9 cellular contexts compared by ENCODE assay signal in the genomic region with DNA sequence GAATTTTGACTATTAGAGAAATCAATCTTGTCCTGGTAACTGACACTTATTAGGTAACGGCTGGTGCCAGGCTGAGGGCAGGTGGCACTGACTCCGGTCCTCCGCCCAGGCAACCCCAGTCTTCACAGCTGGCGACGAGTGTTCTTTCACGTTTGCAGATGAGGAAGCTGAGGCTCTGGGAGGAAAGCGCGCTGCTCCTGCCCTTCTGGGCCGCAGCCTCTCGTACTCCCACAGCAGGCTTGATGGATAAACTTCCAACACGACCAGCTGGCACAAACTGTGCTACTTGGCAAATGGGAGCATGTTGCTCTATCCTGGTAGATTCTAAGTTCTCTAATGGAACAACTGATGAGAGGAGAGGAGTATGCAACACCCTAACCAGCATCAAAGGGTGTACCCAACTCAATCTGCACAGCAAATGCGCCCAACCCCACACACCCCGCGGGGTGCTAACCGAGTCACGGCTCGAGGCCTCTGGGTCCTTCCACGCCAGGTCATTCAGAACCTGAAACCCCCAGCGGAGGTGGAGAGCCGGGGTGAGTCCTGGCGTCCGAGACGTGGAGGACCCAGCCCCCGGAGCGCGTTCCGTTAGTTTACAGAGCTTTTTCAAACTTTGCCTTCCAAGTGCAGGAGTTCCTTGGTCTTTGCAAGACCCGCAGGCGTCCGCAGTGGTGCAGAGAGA. TPM values are rescaled to one million over a fixed set of nuclear protein-coding genes. Genes with fewer than 3 reads are reported as not detected.
A peak's percentile ranks its signal among the peaks of the same experiment; 100 is the strongest.
DNase-seq lines count a peak whose midpoint lies in the region; ATAC-seq and TF ChIP-seq lines count a peak whose summit lies in the region.
"Had no signal": no experiment of that assay in that cellular context is flagged by ENCODE, and none has a peak within 500 bp of the region (broad histone marks: within the 10 kb centered on the region; RNA-seq: fewer than 3 reads in every experiment).

No MANE protein-coding gene starts in this region.

- peak overlapping the region; percentile 64 for H3K4me3 Mint-ChIP-seq in activated naive CD8-positive, alpha-beta T cell
- no peak overlapping the region for H3K4me3 Mint-ChIP-seq in activated naive CD8-positive, alpha-beta T cell treated with anti-CD3 and anti-CD28 coated beads, Interleukin-2, amount 50 U/mL, for 24 hours
- H3K4me3 Mint-ChIP-seq in naive thymus-derived CD8-positive, alpha-beta T cell, result peak overlapping the region; percentile 53 to 82 (median 69)

- TF ChIP-seq POLR2A in uterus (IDR thresholded peaks at IDR 0.05), result no peak
- TF ChIP-seq POLR2A in GM18505 (IDR thresholded peaks at IDR 0.05; ENCODE audit: borderline replicate concordance, extremely low read depth, insufficient read depth, insufficient read length), result no peak

- H3K36me3 ChIP-seq in ectodermal cell (ENCODE audit: control insufficient read depth, insufficient read depth, low read length), result no peaks in the 10 kb centered on the region
- no peaks in the 10 kb centered on the region for H3K36me3 ChIP-seq in uterus

- no peak for TF ChIP-seq CTCF in uterus (IDR thresholded peaks at IDR 0.05)

- H3K4me3 ChIP-seq in ectodermal cell (ENCODE audit: insufficient read depth, low read depth, low read length), result peak overlapping the region; percentile 50
- peak overlapping the region; percentile 52 to 63 for H3K4me3 ChIP-seq in uterus

- H3K4me1 Mint-ChIP-seq in activated naive CD8-positive, alpha-beta T cell (ENCODE audit: low read depth), result peaks cover 15% of the 10 kb centered on the region
- peaks cover 13% of the 10 kb centered on the region for H3K4me1 Mint-ChIP-seq in activated naive CD8-positive, alpha-beta T cell treated with anti-CD3 and anti-CD28 coated beads, Interleukin-2, amount 50 U/mL, for 24 hours
- peaks cover 9 to 18% (median 11%) of the 10 kb centered on the region in 4 donors for H3K4me1 Mint-ChIP-seq in naive thymus-derived CD8-positive, alpha-beta T cell

- no peaks in the 10 kb centered on the region for H3K36me3 Mint-ChIP-seq in activated naive CD8-positive, alpha-beta T cell
- H3K36me3 Mint-ChIP-seq in activated naive CD8-positive, alpha-beta T cell treated with anti-CD3 and anti-CD28 coated beads, Interleukin-2, amount 50 U/mL, for 24 hours (ENCODE audit: low read depth), result no peaks in the 10 kb centered on the region
- peaks cover 0 to 2% (median 0%) of the 10 kb centered on the region in 3 donors for H3K36me3 Mint-ChIP-seq in naive thymus-derived CD8-positive, alpha-beta T cell

- POLR2A ChIA-PET in naive thymus-derived CD8-positive, alpha-beta T cell (lab: Charles Lee), result interaction anchor here (0.5 to 1.1 kb wide), 2 partner anchors 115 to 1316 kb away, joined by 3 to 8 read pairs; partner anchors contain the start of gene ALDH3A2

- no peaks in the 10 kb centered on the region for H3K9me3 ChIP-seq in ectodermal cell (ENCODE audit: control insufficient read depth, low read length)
- H3K9me3 ChIP-seq in uterus, result no peaks in the 10 kb centered on the region

- no peak for ATAC-seq in activated naive CD8-positive, alpha-beta T cell treated with anti-CD3 and anti-CD28 coated beads, Interleukin-2, amount 50 U/mL, for 24 hours
- ATAC-seq in naive thymus-derived CD8-positive, alpha-beta T cell, result no peak
- no peak for ATAC-seq in GM18505 (IDR thresholded peaks at IDR 0.05; ENCODE audit: unreplicated experiment)
- no peak for ATAC-seq in sciatic nerve

- no peak overlapping the region for H3K27ac Mint-ChIP-seq in activated naive CD8-positive, alpha-beta T cell
- no peak overlapping the region for H3K27ac Mint-ChIP-seq in activated naive CD8-positive, alpha-beta T cell treated with anti-CD3 and anti-CD28 coated beads, Interleukin-2, amount 50 U/mL, for 24 hours
- H3K27ac Mint-ChIP-seq in naive thymus-derived CD8-positive, alpha-beta T cell, result no peak overlapping the region

- no peak overlapping the region for H3K27ac ChIP-seq in ectodermal cell (ENCODE audit: insufficient read depth, low read depth, low read length, poor library complexity, severe bottlenecking)
- peak overlapping the region; percentile 69 to 70 for H3K27ac ChIP-seq in uterus

- WGBS in ectodermal cell, 2 experiments, result 37 to 40% methylated on average over 30 of the region's 30 CpGs

- no peak for DNase-seq in activated naive CD8-positive, alpha-beta T cell treated with anti-CD3 and anti-CD28 coated beads, Interleukin-2, amount 50 U/mL, for 24 hours
- peak in 1 of 10 donors; percentile 36 for DNase-seq in naive thymus-derived CD8-positive, alpha-beta T cell
- DNase-seq in uterus (no peak), globus pallidus (ENCODE audit: low spot score) (no peak), sciatic nerve (ENCODE audit: low spot score) (no peak)
- DNase-seq: small intestine had no signal

- H3K9me3 Mint-ChIP-seq in activated naive CD8-positive, alpha-beta T cell (ENCODE audit: low read depth), result no peaks in the 10 kb centered on the region
- H3K9me3 Mint-ChIP-seq in activated naive CD8-positive, alpha-beta T cell treated with anti-CD3 and anti-CD28 coated beads, Interleukin-2, amount 50 U/mL, for 24 hours, result no peaks in the 10 kb centered on the region
- H3K9me3 Mint-ChIP-seq in naive thymus-derived CD8-positive, alpha-beta T cell, result no peaks in the 10 kb centered on the region

- H3K27me3 ChIP-seq in ectodermal cell (ENCODE audit: control insufficient read depth, insufficient read depth, low read length, poor library complexity, severe bottlenecking) (peaks cover 46% of the 10 kb centered on the region), uterus (no peaks in the 10 kb centered on the region)

- intact Hi-C loops in uterus (cut with DNase I; ENCODE audit: low total_unique reads), result no loop called here
- intact Hi-C loops in sciatic nerve (cut with DNase I), result no loop called here

- H3K27me3 Mint-ChIP-seq in activated naive CD8-positive, alpha-beta T cell, result peaks cover 43% of the 10 kb centered on the region
- H3K27me3 Mint-ChIP-seq in activated naive CD8-positive, alpha-beta T cell treated with anti-CD3 and anti-CD28 coated beads, Interleukin-2, amount 50 U/mL, for 24 hours, result peaks cover 61% of the 10 kb centered on the region
- peaks cover 29 to 54% (median 45%) of the 10 kb centered on the region in 5 donors for H3K27me3 Mint-ChIP-seq in naive thymus-derived CD8-positive, alpha-beta T cell

- H3K4me1 ChIP-seq in ectodermal cell (ENCODE audit: control insufficient read depth, insufficient read depth, low read length), result no peaks in the 10 kb centered on the region
- H3K4me1 ChIP-seq in uterus, result no peaks in the 10 kb centered on the region

RNA-seq across cellular contexts. Expression of gene SLC47A1, which starts 0.5 kb away (rescaled TPM):
- polyA plus RNA-seq in ectodermal cell (2013, experiment 1 of 4), result 0.74 TPM
- 0.34 TPM for polyA plus RNA-seq in ectodermal cell (2013, experiment 2 of 4)
- polyA plus RNA-seq in ectodermal cell (2013, experiment 3 of 4), result 0.21 TPM
- 0.61 TPM for polyA plus RNA-seq in ectodermal cell (2013, experiment 4 of 4)
- total RNA-seq in naive thymus-derived CD8-positive, alpha-beta T cell, result not detected
- polyA plus RNA-seq in naive thymus-derived CD8-positive, alpha-beta T cell, result under 1 TPM in 2 of 3 donors, not detected in 1; 0.29 to 0.69 TPM
- total RNA-seq in uterus (10 to 100 TPM in 3 of 4 donors, 1 to 10 TPM in 1; 6.2 to 28.5 (median 18.4) TPM), sciatic nerve (8.0 TPM)
